In the genomic region with DNA sequence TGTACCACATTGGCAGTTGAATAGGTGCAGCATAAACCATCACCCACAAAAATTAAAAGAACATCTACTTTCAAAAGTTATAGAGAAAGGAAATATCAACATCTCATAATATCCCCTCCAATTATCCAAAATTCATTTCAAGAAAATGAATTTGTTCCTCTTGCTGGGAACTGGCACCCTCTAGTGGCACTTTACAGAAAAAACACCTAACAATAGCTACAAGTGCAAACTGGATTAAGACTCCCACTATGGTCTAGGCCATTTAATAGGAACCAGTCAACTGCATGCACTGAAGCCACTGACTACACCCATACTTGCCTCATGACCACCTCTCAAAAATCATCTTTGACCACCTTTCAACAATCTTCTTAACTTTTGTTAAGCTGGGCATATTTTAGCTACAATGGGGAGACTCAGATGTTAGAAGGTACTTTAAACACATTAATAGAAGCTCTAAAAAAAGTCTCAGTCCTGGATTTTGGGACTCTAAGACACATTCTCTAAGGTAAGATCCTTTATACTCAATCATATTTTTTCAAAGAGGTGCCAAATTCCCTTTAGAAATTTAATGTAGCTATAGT, we compare ENCODE assay signal across 1 cellular context.
TF ChIP-seq lines count a peak whose summit lies in the region.

No MANE protein-coding gene starts in this region.

TF ChIP-seq in HEK293, 187 proteins besides CTCF, POLR2A, EP300 and RAD21 (continued from another document):
- TF ChIP-seq, protein P1, sequence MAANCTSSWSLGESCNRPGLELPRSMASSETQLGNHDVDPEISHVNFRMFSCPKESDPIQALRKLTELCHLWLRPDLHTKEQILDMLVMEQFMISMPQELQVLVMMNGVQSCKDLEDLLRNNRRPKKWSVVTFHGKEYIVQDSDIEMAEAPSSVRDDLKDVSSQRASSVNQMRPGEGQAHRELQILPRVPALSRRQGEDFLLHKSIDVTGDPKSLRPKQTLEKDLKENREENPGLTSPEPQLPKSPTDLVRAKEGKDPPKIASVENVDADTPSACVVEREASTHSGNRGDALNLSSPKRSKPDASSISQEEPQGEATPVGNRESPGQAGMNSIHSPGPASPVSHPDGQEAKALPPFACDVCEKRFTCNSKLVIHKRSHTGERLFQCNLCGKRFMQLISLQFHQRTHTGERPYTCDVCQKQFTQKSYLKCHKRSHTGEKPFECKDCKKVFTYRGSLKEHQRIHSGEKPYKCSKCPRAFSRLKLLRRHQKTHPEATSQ (tag by site-specific recombination; IDR thresholded peaks at IDR 0.05), result no peak
